ENCODE assay signal across 11 cellular contexts in the genomic region with DNA sequence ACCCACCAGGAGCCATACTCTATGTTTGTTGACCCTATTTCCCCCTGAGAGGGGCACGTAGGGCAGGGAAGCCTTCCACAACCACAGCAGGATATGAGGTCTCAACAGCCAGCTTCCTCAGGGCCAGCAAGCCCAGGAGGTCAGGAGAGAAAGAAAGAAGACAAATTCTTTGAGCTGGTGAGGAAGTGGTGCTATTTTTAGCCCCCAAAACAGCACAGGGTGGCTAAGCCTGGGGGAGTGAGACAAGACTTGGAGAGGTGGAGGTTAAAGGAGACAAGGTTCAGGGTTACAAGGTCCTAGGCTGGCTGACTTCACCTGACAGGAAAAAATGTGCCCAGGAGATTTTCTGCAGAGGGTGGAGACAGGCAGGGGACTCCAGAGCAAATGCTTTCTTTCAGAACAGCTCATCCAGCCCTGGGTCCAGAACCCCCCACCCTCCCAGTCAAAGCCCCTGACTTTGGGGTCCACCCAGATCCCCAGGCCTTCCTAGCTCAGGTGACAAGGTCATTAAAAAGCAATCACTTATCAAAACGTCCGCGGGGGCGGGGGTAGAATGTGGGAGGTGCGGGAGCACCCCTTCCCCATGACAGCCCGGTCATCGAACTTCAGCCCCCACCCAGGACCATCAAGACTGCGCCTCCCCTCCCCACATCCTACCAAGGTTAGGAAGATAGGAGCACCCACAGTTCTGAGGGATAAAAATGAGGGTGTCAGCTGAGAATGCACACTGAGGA. TPM values are rescaled to one million over a fixed set of nuclear protein-coding genes. Genes with fewer than 3 reads are reported as not detected.
DNase-seq lines count a peak whose midpoint lies in the region; ATAC-seq, FAIRE-seq and TF ChIP-seq lines count a peak whose summit lies in the region.
"Had no signal": no experiment of that assay in that cellular context is flagged by ENCODE, and none has a peak within 500 bp of the region (broad histone marks: within the 10 kb centered on the region; RNA-seq: fewer than 3 reads in every experiment).

No MANE protein-coding gene starts in this region.

- WGBS in esophagus muscularis mucosa = 22% methylated on average over 7 of the region's 9 CpGs

- H3K9me3 ChIP-seq in SJCRH30 (replicated peaks) (no peaks in the 10 kb centered on the region), esophagus muscularis mucosa (no peaks in the 10 kb centered on the region), mucosa of descending colon (no peaks in the 10 kb centered on the region)
- H3K9me3 ChIP-seq: prostate gland had no signal

- H3K4me3 ChIP-seq in SJCRH30 = peak overlapping the region; percentile 83
- H3K4me3 ChIP-seq in esophagus muscularis mucosa = peak overlapping the region; percentile 60 to 83 (median 64)
- no peak overlapping the region for H3K4me3 ChIP-seq in mucosa of descending colon

- FAIRE-seq in GM12891 (lab: Jason Lieb, UNC) = no peak
- FAIRE-seq: colon had no signal

- intact Hi-C loops in esophagus muscularis mucosa (cut with DNase I) = no loop called here
- intact Hi-C loops in mucosa of descending colon (cut with DNase I, micrococcal nuclease) = no loop called here

- H3K27ac ChIP-seq in SJCRH30 (no peak overlapping the region), esophagus muscularis mucosa (replicated peaks in 1 of 4) (peak overlapping the region in 3 of 4 donors; percentile 3 to 55 (median 33))
- H3K27ac ChIP-seq: prostate gland had no signal

- H3K4me1 ChIP-seq in SJCRH30 = peaks cover 12% of the 10 kb centered on the region
- peaks cover 9 to 32% (median 29%) of the 10 kb centered on the region in 4 donors for H3K4me1 ChIP-seq in esophagus muscularis mucosa
- H3K4me1 ChIP-seq in mucosa of descending colon (ENCODE audit: low read depth) = no peaks in the 10 kb centered on the region
- H3K4me1 ChIP-seq: prostate gland had no signal

- no peak for TF ChIP-seq POLR2A in GM12891 (IDR thresholded peaks at IDR 0.05; ENCODE audit: low read depth, low read length)
- TF ChIP-seq POLR2A in esophagus muscularis mucosa (IDR thresholded peaks at IDR 0.05; ENCODE audit: low read depth) = no peak

- no peak for ATAC-seq in mucosa of descending colon

- no peak for TF ChIP-seq EP300 in esophagus muscularis mucosa (IDR thresholded peaks at IDR 0.05)

- H3K27me3 ChIP-seq in SJCRH30 = no peaks in the 10 kb centered on the region
- H3K27me3 ChIP-seq in esophagus muscularis mucosa = peaks cover 0 to 8% (median 0%) of the 10 kb centered on the region in 4 donors

- DNase-seq in GM12891 (ENCODE audit: insufficient read length, low spot score) = no peak
- DNase-seq in SJCRH30 = no peak
- no peak for DNase-seq in esophagus muscularis mucosa (ENCODE audit: extremely low spot score)
- peak; percentile 10 for DNase-seq in retina
- DNase-seq in stimulated activated CD4-positive, alpha-beta T cell treated with anti-CD3 and anti-CD28 coated beads, Interleukin-15, amount 100 ng/mL, for 24 hours = no peak
- DNase-seq in NCI-H2107 (lab: John Stamatoyannopoulos, UW) = no peak
- DNase-seq in NCI-H82 treated with DMSO at 0.1 percent for 48 hours (lab: John Stamatoyannopoulos, UW; ENCODE audit: unreplicated experiment) = no peak
- DNase-seq in mucosa of descending colon = no peak
- DNase-seq: RPMI8226 had no signal

- H3K36me3 ChIP-seq in SJCRH30 = no peaks in the 10 kb centered on the region
- peaks cover 0 to 14% (median under 1%) of the 10 kb centered on the region in 4 donors for H3K36me3 ChIP-seq in esophagus muscularis mucosa
- no peaks in the 10 kb centered on the region for H3K36me3 ChIP-seq in mucosa of descending colon (ENCODE audit: low read depth)
- H3K36me3 ChIP-seq: prostate gland had no signal

- TF ChIP-seq CTCF in esophagus muscularis mucosa (IDR thresholded peaks at IDR 0.05) (no peak), mucosa of descending colon (IDR thresholded peaks at IDR 0.05) (no peak)

TF ChIP-seq in GM12891, 5 proteins besides CTCF, POLR2A, EP300 and RAD21:
- TF ChIP-seq SPI1 (IDR thresholded peaks at IDR 0.05; ENCODE audit: low read depth, low read length) (peak; percentile 55), TAF1 (IDR thresholded peaks at IDR 0.05; ENCODE audit: low read depth, low read length) (no peak), POU2F2 (IDR thresholded peaks at IDR 0.05; ENCODE audit: low read depth, low read length) (no peak)

RNA-seq across cellular contexts. Expression of gene SV2A, which starts 1.3 kb away (rescaled TPM):
- 6.9 TPM for polyA plus RNA-seq in GM12891 (2012; ENCODE audit: low read depth, missing spikeins)
- total RNA-seq in SJCRH30 (2014; rRNA removed; shearing (Covaris generic)) = 17.4 and 20.0 TPM in 2 replicates
- total RNA-seq in esophagus muscularis mucosa (1 to 10 TPM; 3.3 to 8.6 (median 5.5) TPM), mucosa of descending colon (1 to 10 TPM in 2 of 3 donors, under 1 TPM in 1; 0.69 to 7.6 (median 1.7) TPM)

RNA-seq across cellular contexts. Expression of gene SF3B4, which starts 11.2 kb away (rescaled TPM):
- 52.4 TPM for polyA plus RNA-seq in GM12891 (2012; ENCODE audit: low read depth, missing spikeins)
- 32.6 and 34.9 TPM in 2 replicates for total RNA-seq in SJCRH30 (2014; rRNA removed; shearing (Covaris generic))
- 10 to 100 TPM; 12.1 to 21.6 (median 14.0) TPM for total RNA-seq in esophagus muscularis mucosa
- 10 to 100 TPM; 60.7 to 67.4 (median 64.2) TPM for total RNA-seq in mucosa of descending colon

RNA-seq across cellular contexts. Expression of gene BOLA1, which starts 17.0 kb away (rescaled TPM):
- 15.7 TPM for polyA plus RNA-seq in GM12891 (2012; ENCODE audit: low read depth, missing spikeins)
- 5.0 and 6.3 TPM in 2 replicates for total RNA-seq in SJCRH30 (2014; rRNA removed; shearing (Covaris generic))
- total RNA-seq in esophagus muscularis mucosa (10 to 100 TPM; 31.1 to 45.8 (median 41.6) TPM), mucosa of descending colon (10 to 100 TPM; 10.7 to 18.1 (median 13.2) TPM)

RNA-seq across cellular contexts. Expression of gene MTMR11, which starts 20.3 kb away (rescaled TPM):
- 0.73 TPM for polyA plus RNA-seq in GM12891 (2012; ENCODE audit: low read depth, missing spikeins)
- 2.2 and 3.0 TPM in 2 replicates for total RNA-seq in SJCRH30 (2014; rRNA removed; shearing (Covaris generic))
- total RNA-seq in esophagus muscularis mucosa (10 to 100 TPM in 2 of 4 donors, 1 to 10 TPM in 2; 7.3 to 15.0 (median 10.5) TPM), mucosa of descending colon (100 to 1,000 TPM; 151 to 409 (median 217) TPM)
